In genomic region chr10:18400201-18400910, GRCh38 we compare ENCODE assay signal across 9 cellular contexts.
DNase-seq lines count a peak whose midpoint lies in the region; ATAC-seq, FAIRE-seq and TF ChIP-seq lines count a peak whose summit lies in the region.
"Had no signal": no experiment of that assay in that cellular context is flagged by ENCODE, and none has a peak within 500 bp of the region (broad histone marks: within the 10 kb centered on the region; RNA-seq: fewer than 3 reads in every experiment).

No MANE protein-coding gene starts in this region.

- intact Hi-C loops in CD4-positive, alpha-beta memory T cell (cut with micrococcal nuclease): no loop called here
- intact Hi-C loops in GM12878 (cut with micrococcal nuclease; ENCODE audit: unreplicated experiment): loop anchor here (2.0 to 5.0 kb wide), 3 partner anchors 57 to 258 kb away; partner anchors contain the start of gene ARL5B

- POLR2A ChIA-PET in CD4-positive, alpha-beta memory T cell (lab: Charles Lee; ENCODE audit: partially characterized antibody): no interaction called here
- POLR2A ChIA-PET in GM12878 (lab: Charles Lee): interaction anchor here (0.9 to 4.7 kb wide), 18 partner anchors 9 to 259 kb away, joined by 3 to 63 read pairs (median 4); partner anchors contain the start of gene ARL5B

- no peak overlapping the region for H3K4me2 ChIP-seq in GM12878 (ENCODE audit: control insufficient read depth, insufficient read depth)

- TF ChIP-seq EP300 in GM12878 (IDR thresholded peaks at IDR 0.05; ENCODE audit: borderline replicate concordance in 1 of 2, control insufficient read depth in 1 of 2, low read depth in 2 of 2, low read length in 2 of 2): peak; percentile 90 to 94; a peak in 3 of 4 replicates

- no peak overlapping the region for H3K27ac Mint-ChIP-seq in CD4-positive, alpha-beta memory T cell
- peak overlapping the region in 1 of 6 donors; percentile 52 for H3K27ac Mint-ChIP-seq in naive B cell

- H3K4me3 Mint-ChIP-seq in CD4-positive, alpha-beta memory T cell: peak overlapping the region; percentile 31 to 70 (median 60)
- peak overlapping the region in 5 of 8 donors; percentile 28 to 71 (median 69) for H3K4me3 Mint-ChIP-seq in naive B cell

- H2AFZ ChIP-seq in GM12878 (ENCODE audit: control insufficient read depth, low read depth, low read length): no peak overlapping the region

- no peak overlapping the region for H3K4me3 ChIP-seq in CD4-positive, alpha-beta memory T cell (ENCODE audit: low read length in 2 of 2)
- H3K4me3 ChIP-seq in GM12878: no peak overlapping the region

- no peaks in the 10 kb centered on the region for H3K36me3 ChIP-seq in CD4-positive, alpha-beta memory T cell (ENCODE audit: insufficient read depth, low read length)
- H3K36me3 ChIP-seq in GM12878 (ENCODE audit: control insufficient read depth in 2 of 2, insufficient read depth in 2 of 2, low read length in 1 of 2): no peaks in the 10 kb centered on the region

- ATAC-seq in GM19324 (IDR thresholded peaks at IDR 0.05; ENCODE audit: low FRiP score, unreplicated experiment) (peak; percentile 40), GM12878 (peak; percentile 75), naive B cell (ENCODE audit: low read depth in 2 of 2) (no peak)

- CTCF ChIA-PET in CD4-positive, alpha-beta memory T cell (lab: Charles Lee; ENCODE audit: partially characterized antibody): no interaction called here
- CTCF ChIA-PET in GM12878 (lab: Yijun Ruan, JAX): interaction anchor here (0.7 to 5.2 kb wide), 13 partner anchors 13 to 72 kb away, joined by 3 to 48 read pairs (median 5); no protein-coding TSS in a partner anchor

- TF ChIP-seq CTCF in GM12878 (IDR thresholded peaks at IDR 0.05 in 2 of 3, conservative IDR thresholded peaks at IDR 0.05 in 1 of 3; ENCODE audit: control insufficient read depth in 2 of 3, extremely low read depth in 1 of 3, insufficient read depth in 1 of 3, low read depth in 3 of 3, low read length in 3 of 3): no peak

- H3K27me3 Mint-ChIP-seq in CD4-positive, alpha-beta memory T cell: peaks cover 5 to 10% of the 10 kb centered on the region in 2 donors
- peaks cover 4 to 18% (median 8%) of the 10 kb centered on the region in 3 donors for H3K27me3 Mint-ChIP-seq in naive B cell

- WGBS in GM12878 (ENCODE audit: insufficient coverage, insufficient replicate concordance, low lambda C conversion rate, missing lambda C conversion rate): 13% methylated on average over 17 of the region's 18 CpGs

- SMC1A ChIA-PET in GM12878 (lab: Charles Lee; ENCODE audit: uncharacterized antibody, unreplicated experiment): interaction anchor here (0.9 to 7.6 kb wide), 21 partner anchors 9 to 258 kb away, joined by 3 to 160 read pairs (median 5); no protein-coding TSS in a partner anchor

- no peaks in the 10 kb centered on the region for H3K4me1 ChIP-seq in CD4-positive, alpha-beta memory T cell (ENCODE audit: insufficient read depth, low read length)
- no peaks in the 10 kb centered on the region for H3K4me1 ChIP-seq in GM12878 (ENCODE audit: control insufficient read depth, insufficient read depth, low read length)

- no peaks in the 10 kb centered on the region for H3K9me3 ChIP-seq in CD4-positive, alpha-beta memory T cell (ENCODE audit: control insufficient read depth in 1 of 2, low read length in 2 of 2)
- no peaks in the 10 kb centered on the region for H3K9me3 ChIP-seq in GM12878 (replicated peaks; ENCODE audit: control insufficient read depth, insufficient read depth, low read length)

- H3K9me3 Mint-ChIP-seq in CD4-positive, alpha-beta memory T cell: peaks cover 0 to 3% (median 0%) of the 10 kb centered on the region in 8 donors
- no peaks in the 10 kb centered on the region for H3K9me3 Mint-ChIP-seq in naive B cell

- no peaks in the 10 kb centered on the region for H4K20me1 ChIP-seq in GM12878 (ENCODE audit: control insufficient read depth, insufficient read depth)

- FAIRE-seq in GM12878 (lab: Jason Lieb, UNC): no peak

- H3K36me3 Mint-ChIP-seq in CD4-positive, alpha-beta memory T cell: no peaks in the 10 kb centered on the region
- no peaks in the 10 kb centered on the region for H3K36me3 Mint-ChIP-seq in naive B cell

- no peak for TF ChIP-seq RAD21 in GM12878 (IDR thresholded peaks at IDR 0.05; ENCODE audit: insufficient read depth, low read depth, low read length)

- TF ChIP-seq POLR2A in GM12878 (IDR thresholded peaks at IDR 0.05; ENCODE audit: low read depth, low read length): no peak

- no peak overlapping the region for H3K27ac ChIP-seq in CD4-positive, alpha-beta memory T cell (ENCODE audit: low read depth, low read length)
- no peak overlapping the region for H3K27ac ChIP-seq in GM12878 (ENCODE audit: control insufficient read depth, insufficient read depth)
- H3K27ac ChIP-seq: epithelial cell of prostate had no signal

- DNase-seq in CD4-positive, alpha-beta memory T cell: no peak
- DNase-seq in NCI-H2081 (lab: John Stamatoyannopoulos, UW) (peak; percentile 42 to 74), GM12878 (ENCODE audit: low read depth, low spot score) (peak; percentile 54), naive B cell (no peak), T1000 (lab: John Stamatoyannopoulos, UW) (no peak), NCI-H187 treated with DMSO at 0.1 percent for 48 hours (lab: John Stamatoyannopoulos, UW) (no peak), NCI-H226 (no peak)

- peaks cover 6 to 10% (median 9%) of the 10 kb centered on the region in 4 donors for H3K4me1 Mint-ChIP-seq in CD4-positive, alpha-beta memory T cell
- H3K4me1 Mint-ChIP-seq in naive B cell: peaks cover 10 to 14% (median 10%) of the 10 kb centered on the region in 3 donors

- BruUV-seq in GM12878 (replicated peaks; lab: Mats Ljungman, UMichigan): no TSS peak

- no peaks in the 10 kb centered on the region for H3K79me2 ChIP-seq in GM12878 (ENCODE audit: control insufficient read depth, insufficient read depth, low read length)

- in situ Hi-C loops in GM12878 (cut with MboI): no loop called here

- H3K27me3 ChIP-seq in CD4-positive, alpha-beta memory T cell (ENCODE audit: insufficient read depth, low read length): no peaks in the 10 kb centered on the region
- no peaks in the 10 kb centered on the region for H3K27me3 ChIP-seq in GM12878 (replicated peaks in 1 of 2; ENCODE audit: control insufficient read depth in 2 of 2, insufficient read depth in 2 of 2, low read length in 1 of 2)

- RAD21 ChIA-PET in GM12878 (lab: Charles Lee; ENCODE audit: unreplicated experiment): interaction anchor here (0.8 to 6.4 kb wide), 25 partner anchors 8 to 258 kb away, joined by 3 to 103 read pairs (median 5); partner anchors contain the start of gene ARL5B

- H3K9ac ChIP-seq in GM12878 (ENCODE audit: control insufficient read depth, insufficient read depth, low read length): no peak overlapping the region

TF ChIP-seq in GM12878, 131 proteins besides CTCF, POLR2A, EP300 and RAD21 (continues in another document):
- TF ChIP-seq DPF2 (IDR thresholded peaks at IDR 0.05) (peak; percentile 46), ATF7 (IDR thresholded peaks at IDR 0.05; ENCODE audit: low read depth) (peak; percentile 82), PKNOX1 (IDR thresholded peaks at IDR 0.05) (peak; percentile 41; the same call in 1 of the 2 replicates), SMAD1 (IDR thresholded peaks at IDR 0.05; ENCODE audit: low read depth, partially characterized antibody) (peak; percentile 80), BMI1 (IDR thresholded peaks at IDR 0.05; ENCODE audit: borderline replicate concordance) (0 out of 2 replicates have a peak, but pooled peaks have one; percentile 8), IRF5 (IDR thresholded peaks at IDR 0.05; ENCODE audit: borderline replicate concordance) (no peak), RELB (IDR thresholded peaks at IDR 0.05; ENCODE audit: low read depth) (peak; percentile 67; the same call in 1 of the 2 replicates)

Comparison
In these comparisons a context has a peak if more than half of its experiments do, and no peak if none do; other contexts are left out.
1. DNase-seq: peak in NCI-H2081 (2 of 2) and GM12878 (single experiment); none in CD4-positive, alpha-beta memory T cell (0 of 5), naive B cell (single experiment), T1000 (single experiment), NCI-H187 treated with DMSO at 0.1 percent for 48 hours (single experiment) and NCI-H226 (single experiment).
2. ATAC-seq: peak in GM19324 (single experiment) and GM12878 (single experiment); none in naive B cell (0 of 2).